Comparison of ENCODE assay signal across 8 cellular contexts in genomic region chr3:36993326-36994283, GRCh38. TPM values are rescaled to one million over a fixed set of nuclear protein-coding genes. Genes with fewer than 3 reads are reported as not detected.
A peak's percentile ranks its signal among the peaks of the same experiment; 100 is the strongest.
DNase-seq lines count a peak whose midpoint lies in the region; ATAC-seq and TF ChIP-seq lines count a peak whose summit lies in the region.

Gene MLH1, plus strand, starts transcription at chr3:36993518. Its CDS starts 30 bp downstream, at chr3:36993548.

- H3K9me3 ChIP-seq in mononuclear cell (ENCODE audit: low read depth, low read length), result no peaks in the 10 kb centered on the region

- peaks cover 3% of the 10 kb centered on the region for H3K9me3 Mint-ChIP-seq in activated CD4-positive, alpha-beta memory T cell treated with anti-CD3 and anti-CD28 coated beads, Interleukin-2, amount 10 ng/mL, durations not matched to agents 7 days and 5 days
- H3K9me3 Mint-ChIP-seq in endothelial cell (ENCODE audit: unreplicated experiment), result no peaks in the 10 kb centered on the region

- DNase-seq in AG10803 (ENCODE audit: low read depth), result peak; percentile 100
- DNase-seq in activated CD4-positive, alpha-beta memory T cell treated with anti-CD3 and anti-CD28 coated beads, Interleukin-2, amount 10 ng/mL, durations not matched to agents 7 days and 5 days, result peak; percentile 99
- peak; percentile 98 for DNase-seq in endothelial cell (ENCODE audit: low spot score)
- peak; percentile 95 for DNase-seq in stimulated activated CD8-positive, alpha-beta memory T cell treated with anti-CD3 and anti-CD28 coated beads, Interleukin-4, amount 100 ng/mL, for 24 hours (ENCODE audit: low read depth)
- no peak for DNase-seq in C1 segment of cervical spinal cord (lab: John Stamatoyannopoulos, UW)

- H3K27me3 Mint-ChIP-seq in activated CD4-positive, alpha-beta memory T cell treated with anti-CD3 and anti-CD28 coated beads, Interleukin-2, amount 10 ng/mL, durations not matched to agents 7 days and 5 days, result no peaks in the 10 kb centered on the region
- H3K27me3 Mint-ChIP-seq in endothelial cell (ENCODE audit: unreplicated experiment), result peaks cover 1% of the 10 kb centered on the region

- H3K27ac Mint-ChIP-seq in activated CD4-positive, alpha-beta memory T cell treated with anti-CD3 and anti-CD28 coated beads, Interleukin-2, amount 10 ng/mL, durations not matched to agents 7 days and 5 days, result no peak within 1 kb of the TSS
- H3K27ac Mint-ChIP-seq in endothelial cell (ENCODE audit: unreplicated experiment), result no peak within 1 kb of the TSS

- H3K27me3 ChIP-seq in mononuclear cell (ENCODE audit: insufficient read depth, low read length), result no peaks in the 10 kb centered on the region

- H3K4me3 ChIP-seq in AG10803 (ENCODE audit: low read length) (peak within 1 kb of the TSS; percentile 89), mononuclear cell (ENCODE audit: low read length) (peak within 1 kb of the TSS; percentile 64)

- peaks cover 44% of the 10 kb centered on the region for H3K4me1 ChIP-seq in mononuclear cell (ENCODE audit: insufficient read depth, low read length)

- H3K4me1 Mint-ChIP-seq in activated CD4-positive, alpha-beta memory T cell treated with anti-CD3 and anti-CD28 coated beads, Interleukin-2, amount 10 ng/mL, durations not matched to agents 7 days and 5 days, result peaks cover 37% of the 10 kb centered on the region
- peaks cover 27% of the 10 kb centered on the region for H3K4me1 Mint-ChIP-seq in endothelial cell (ENCODE audit: unreplicated experiment)

- H3K4me3 Mint-ChIP-seq in activated CD4-positive, alpha-beta memory T cell treated with anti-CD3 and anti-CD28 coated beads, Interleukin-2, amount 10 ng/mL, durations not matched to agents 7 days and 5 days, result no peak within 1 kb of the TSS
- no peak within 1 kb of the TSS for H3K4me3 Mint-ChIP-seq in endothelial cell (ENCODE audit: unreplicated experiment)

- POLR2A ChIA-PET in activated CD4-positive, alpha-beta memory T cell treated with anti-CD3 and anti-CD28 coated beads, Interleukin-2, amount 10 ng/mL, durations not matched to agents 7 days and 5 days (lab: Charles Lee), result interaction anchor here (0.7 to 4.9 kb wide), 25 partner anchors 11 to 1143 kb away, joined by 3 to 41 read pairs (median 5); partner anchors contain the start of genes ACAA1 and TRANK1

- no peak for TF ChIP-seq CTCF in AG10803 (conservative IDR thresholded peaks at IDR 0.05; ENCODE audit: low read length)
- TF ChIP-seq CTCF in endothelial cell (IDR thresholded peaks at IDR 0.05; ENCODE audit: unreplicated experiment), result no peak

- H3K36me3 Mint-ChIP-seq in activated CD4-positive, alpha-beta memory T cell treated with anti-CD3 and anti-CD28 coated beads, Interleukin-2, amount 10 ng/mL, durations not matched to agents 7 days and 5 days (ENCODE audit: low read depth), result peaks cover 47% of the 10 kb centered on the region
- H3K36me3 Mint-ChIP-seq in endothelial cell (ENCODE audit: low read depth, unreplicated experiment), result peaks cover 11% of the 10 kb centered on the region

- peak; percentile 91 for ATAC-seq in GM19438 (IDR thresholded peaks at IDR 0.05; ENCODE audit: low read depth, unreplicated experiment)
- ATAC-seq in HG03575 (IDR thresholded peaks at IDR 0.05; ENCODE audit: extremely low read depth, insufficient number of reproducible peaks, low FRiP score, unreplicated experiment), result peak; percentile 95

- CTCF ChIA-PET in activated CD4-positive, alpha-beta memory T cell treated with anti-CD3 and anti-CD28 coated beads, Interleukin-2, amount 10 ng/mL, durations not matched to agents 7 days and 5 days (lab: Charles Lee), result interaction anchor here (0.7 to 3.0 kb wide), 9 partner anchors 24 to 303 kb away, joined by 3 to 18 read pairs (median 4); no protein-coding TSS in a partner anchor

RNA-seq across cellular contexts. Expression of gene MLH1, which starts in this region (rescaled TPM):
- total RNA-seq in activated CD4-positive, alpha-beta memory T cell treated with anti-CD3 and anti-CD28 coated beads, Interleukin-2, amount 10 ng/mL, durations not matched to agents 7 days and 5 days, result 10 to 100 TPM; 50.9 to 57.5 TPM
- total RNA-seq in endothelial cell (ENCODE audit: unreplicated experiment), result 42.9 TPM
- total RNA-seq in mononuclear cell, result 41.5 TPM

Comparison
In these comparisons a context has a peak if more than half of its experiments do, and no peak if none do; other contexts are left out.
1. DNase-seq: peak in AG10803 (single experiment), activated CD4-positive, alpha-beta memory T cell treated with anti-CD3 and anti-CD28 coated beads, Interleukin-2, amount 10 ng/mL, durations not matched to agents 7 days and 5 days (single experiment), endothelial cell (single experiment) and stimulated activated CD8-positive, alpha-beta memory T cell treated with anti-CD3 and anti-CD28 coated beads, Interleukin-4, amount 100 ng/mL, for 24 hours (single experiment); none in C1 segment of cervical spinal cord (0 of 14).